ENCODE assay signal across 21 cellular contexts in genomic region chr1:215643592-215644321, GRCh38.
DNase-seq lines count a peak whose midpoint lies in the region; ATAC-seq, FAIRE-seq and TF ChIP-seq lines count a peak whose summit lies in the region.
"Had no signal": no experiment of that assay in that cellular context is flagged by ENCODE, and none has a peak within 500 bp of the region (broad histone marks: within the 10 kb centered on the region; RNA-seq: fewer than 3 reads in every experiment).

No MANE protein-coding gene starts in this region.

- no peaks in the 10 kb centered on the region for H3K27me3 ChIP-seq in PC-9 (ENCODE audit: insufficient read depth, low read depth)
- no peaks in the 10 kb centered on the region for H3K27me3 ChIP-seq in right lobe of liver
- H3K27me3 ChIP-seq in effector memory CD4-positive, alpha-beta T cell (replicated peaks; ENCODE audit: control insufficient read depth, insufficient read depth, low read length, poor library complexity, severe bottlenecking), result no peaks in the 10 kb centered on the region
- H3K27me3 ChIP-seq: BE2C had no signal

- H4K20me1 ChIP-seq in PC-9 (ENCODE audit: insufficient read depth), result no peaks in the 10 kb centered on the region

- TF ChIP-seq CTCF in A549 (IDR thresholded peaks at IDR 0.05) (no peak), PC-9 (conservative IDR thresholded peaks at IDR 0.05) (no peak), right lobe of liver (IDR thresholded peaks at IDR 0.05) (no peak)

- no peaks in the 10 kb centered on the region for H3K4me1 Mint-ChIP-seq in activated T-helper 17 cell treated with anti-CD3 and anti-CD28 coated beads, Interleukin-2, amount 50 U/mL, for 72 hours
- H3K4me1 Mint-ChIP-seq: CD4-positive, CD25-positive, alpha-beta regulatory T cell; CD8-positive, alpha-beta memory T cell had no signal

- H3K9me3 Mint-ChIP-seq in activated T-helper 17 cell treated with anti-CD3 and anti-CD28 coated beads, Interleukin-2, amount 50 U/mL, for 72 hours, result peaks cover 9% of the 10 kb centered on the region
- H3K9me3 Mint-ChIP-seq: H9 had no signal

- TF ChIP-seq RAD21 in A549 (conservative IDR thresholded peaks at IDR 0.05 in 1 of 2, IDR thresholded peaks at IDR 0.05 in 1 of 2), result no peak

- H3K27ac ChIP-seq in A549 (no peak overlapping the region), PC-9 (no peak overlapping the region), right lobe of liver (peak overlapping the region; percentile 8 to 67 (median 37))
- H3K27ac ChIP-seq in effector memory CD4-positive, alpha-beta T cell (ENCODE audit: insufficient read depth, low read length, poor library complexity, severe bottlenecking), result no peak overlapping the region
- H3K27ac ChIP-seq: 22Rv1 had no signal

- no TSS peak for BruUV-seq in PC-9 (replicated peaks; lab: Mats Ljungman, UMichigan)

- H3K36me3 Mint-ChIP-seq in activated T-helper 17 cell treated with anti-CD3 and anti-CD28 coated beads, Interleukin-2, amount 50 U/mL, for 72 hours (ENCODE audit: low read depth), result no peaks in the 10 kb centered on the region
- H3K36me3 Mint-ChIP-seq: CD4-positive, CD25-positive, alpha-beta regulatory T cell; CD8-positive, alpha-beta memory T cell had no signal

- no peaks in the 10 kb centered on the region; the same call in 1 of the 2 replicates for H3K9me2 ChIP-seq in PC-9 (ENCODE audit: insufficient read depth)

- H3K9me3 ChIP-seq in A549 (no peaks in the 10 kb centered on the region), PC-9 (ENCODE audit: insufficient read depth, low read depth) (no peaks in the 10 kb centered on the region), right lobe of liver (no peaks in the 10 kb centered on the region)
- H3K9me3 ChIP-seq in effector memory CD4-positive, alpha-beta T cell (ENCODE audit: control insufficient read depth, low read length), result no peaks in the 10 kb centered on the region
- H3K9me3 ChIP-seq: BE2C had no signal

- H3K4me2 ChIP-seq in A549 (no peak overlapping the region), PC-9 (no peak overlapping the region)

- TF ChIP-seq EP300 in A549 (IDR thresholded peaks at IDR 0.05), result no peak

- DNase-seq in A549 (ENCODE audit: low read depth in 1 of 2, low spot score in 1 of 2), result no peak
- DNase-seq in PC-9, result no peak
- peak; percentile 41 for DNase-seq in kidney tubule cell (ENCODE audit: low spot score)
- DNase-seq in right lobe of liver, result peak in 1 of 3 donors; percentile 77
- DNase-seq in NCI-H446 treated with DMSO at 0.1 percent for 48 hours (lab: John Stamatoyannopoulos, UW), result no peak
- no peak for DNase-seq in effector memory CD4-positive, alpha-beta T cell
- DNase-seq: BE2C; C1 segment of cervical spinal cord; CD4-positive, CD25-positive, alpha-beta regulatory T cell; CD8-positive, alpha-beta memory T cell; COR-L47; DMS 273 treated with DMSO at 0.1 percent for 48 hours; DMS53; DND-41; EL; H9 had no signal

- H2AFZ ChIP-seq in PC-9, result peak overlapping the region; percentile 52

- no peak overlapping the region for H3K4me3 ChIP-seq in A549
- no peak overlapping the region for H3K4me3 ChIP-seq in PC-9
- H3K4me3 ChIP-seq in right lobe of liver, result no peak overlapping the region
- H3K4me3 ChIP-seq in effector memory CD4-positive, alpha-beta T cell (ENCODE audit: insufficient read depth, low read depth, low read length, poor library complexity, severe bottlenecking), result no peak overlapping the region
- H3K4me3 ChIP-seq: GM12878 had no signal

- intact Hi-C loops in PC-9 (cut with micrococcal nuclease; ENCODE audit: unreplicated experiment) (no loop called here), right lobe of liver (cut with DNase I) (no loop called here)

- H3K4me1 ChIP-seq in A549, result no peaks in the 10 kb centered on the region
- no peaks in the 10 kb centered on the region for H3K4me1 ChIP-seq in PC-9 (replicated peaks; ENCODE audit: insufficient read depth)
- peaks cover 0 to 76% (median 32%) of the 10 kb centered on the region in 4 donors for H3K4me1 ChIP-seq in right lobe of liver
- no peaks in the 10 kb centered on the region for H3K4me1 ChIP-seq in effector memory CD4-positive, alpha-beta T cell (ENCODE audit: control insufficient read depth, insufficient read depth, low read length, poor library complexity, severe bottlenecking)
- H3K4me1 ChIP-seq: BE2C had no signal

- CTCF ChIA-PET in A549 (lab: Yijun Ruan, JAX) (interaction anchor here (0.7 to 1.9 kb wide), 2 partner anchors 37 to 165 kb away, joined by 3 to 4 read pairs; no protein-coding TSS in a partner anchor), PC-9 (lab: Charles Lee) (no interaction called here)

- ATAC-seq in A549 (no peak), right lobe of liver (peak; percentile 50 to 69 (median 52)), HG02852 (IDR thresholded peaks at IDR 0.05; ENCODE audit: unreplicated experiment) (no peak)
- ATAC-seq in activated T-helper 17 cell treated with anti-CD3 and anti-CD28 coated beads, Interleukin-2, amount 50 U/mL, for 72 hours (replicated peaks), result no peak
- ATAC-seq: GM12878 had no signal

- TF ChIP-seq POLR2A in A549 (IDR thresholded peaks at IDR 0.05; ENCODE audit: low read length) (no peak), right lobe of liver (IDR thresholded peaks at IDR 0.05) (no peak)

- POLR2A ChIA-PET in A549 (lab: Yijun Ruan, JAX), result no interaction called here
- POLR2A ChIA-PET in PC-9 (lab: Charles Lee; ENCODE audit: unreplicated experiment), result no interaction called here

- H3K79me2 ChIP-seq in PC-9 (ENCODE audit: low read depth), result no peaks in the 10 kb centered on the region

- H3F3A ChIP-seq in PC-9 (ENCODE audit: insufficient read depth, low read depth), result no peaks in the 10 kb centered on the region

- no peaks in the 10 kb centered on the region for H3K36me3 ChIP-seq in PC-9 (ENCODE audit: low read depth)
- no peaks in the 10 kb centered on the region for H3K36me3 ChIP-seq in right lobe of liver
- H3K36me3 ChIP-seq in effector memory CD4-positive, alpha-beta T cell (ENCODE audit: control insufficient read depth, insufficient read depth, low read length), result no peaks in the 10 kb centered on the region
- H3K36me3 ChIP-seq: BE2C had no signal

- no peaks in the 10 kb centered on the region for H3K27me3 Mint-ChIP-seq in activated T-helper 17 cell treated with anti-CD3 and anti-CD28 coated beads, Interleukin-2, amount 50 U/mL, for 72 hours
- H3K27me3 Mint-ChIP-seq: CD4-positive, CD25-positive, alpha-beta regulatory T cell; CD8-positive, alpha-beta memory T cell had no signal

- FAIRE-seq in A549 (lab: Jason Lieb, UNC), result no peak
- FAIRE-seq: GM12878, H1 had no signal

- WGBS in A549 (ENCODE audit: missing lambda C conversion rate), result 42% methylated on average over 4 of the region's 4 CpGs
- 23% methylated on average over 4 of the region's 4 CpGs for WGBS in right lobe of liver (ENCODE audit: insufficient coverage, low coverage, low lambda C conversion rate, missing lambda C conversion rate)

- H3K27ac Mint-ChIP-seq in activated T-helper 17 cell treated with anti-CD3 and anti-CD28 coated beads, Interleukin-2, amount 50 U/mL, for 72 hours, result no peak overlapping the region
- H3K27ac Mint-ChIP-seq: CD4-positive, CD25-positive, alpha-beta regulatory T cell; CD8-positive, alpha-beta memory T cell; H9 had no signal

- no peak overlapping the region for H3K4me3 Mint-ChIP-seq in activated T-helper 17 cell treated with anti-CD3 and anti-CD28 coated beads, Interleukin-2, amount 50 U/mL, for 72 hours
- H3K4me3 Mint-ChIP-seq: CD4-positive, CD25-positive, alpha-beta regulatory T cell; CD8-positive, alpha-beta memory T cell; H9 had no signal

TF ChIP-seq in A549, 52 proteins besides CTCF, POLR2A, EP300 and RAD21:
- peak; percentile 58 for TF ChIP-seq MAFK (IDR thresholded peaks at IDR 0.05; ENCODE audit: partially characterized antibody)
- no peak for TF ChIP-seq NFE2L2 (conservative IDR thresholded peaks at IDR 0.05; ENCODE audit: low read length)

Comparison
In these comparisons a context has a peak if more than half of its experiments do, and no peak if none do; other contexts are left out.
1. ATAC-seq: peak in right lobe of liver (4 of 4); none in A549 (0 of 2), HG02852 (single experiment) and activated T-helper 17 cell treated with anti-CD3 and anti-CD28 coated beads, Interleukin-2, amount 50 U/mL, for 72 hours (single experiment).
2. H3K27ac ChIP-seq: peak in right lobe of liver (3 of 3); none in A549 (0 of 2), PC-9 (single experiment) and effector memory CD4-positive, alpha-beta T cell (single experiment).